ENCODE assay signal across 1 cellular context in genomic region chr2:215833531-215834162, GRCh38.
TF ChIP-seq lines count a peak whose summit lies in the region.

No MANE protein-coding gene starts in this region.

TF ChIP-seq in HepG2, 621 proteins besides CTCF, POLR2A, EP300 and RAD21 (continued from another document and continues in another):
- TF ChIP-seq, protein P1, sequence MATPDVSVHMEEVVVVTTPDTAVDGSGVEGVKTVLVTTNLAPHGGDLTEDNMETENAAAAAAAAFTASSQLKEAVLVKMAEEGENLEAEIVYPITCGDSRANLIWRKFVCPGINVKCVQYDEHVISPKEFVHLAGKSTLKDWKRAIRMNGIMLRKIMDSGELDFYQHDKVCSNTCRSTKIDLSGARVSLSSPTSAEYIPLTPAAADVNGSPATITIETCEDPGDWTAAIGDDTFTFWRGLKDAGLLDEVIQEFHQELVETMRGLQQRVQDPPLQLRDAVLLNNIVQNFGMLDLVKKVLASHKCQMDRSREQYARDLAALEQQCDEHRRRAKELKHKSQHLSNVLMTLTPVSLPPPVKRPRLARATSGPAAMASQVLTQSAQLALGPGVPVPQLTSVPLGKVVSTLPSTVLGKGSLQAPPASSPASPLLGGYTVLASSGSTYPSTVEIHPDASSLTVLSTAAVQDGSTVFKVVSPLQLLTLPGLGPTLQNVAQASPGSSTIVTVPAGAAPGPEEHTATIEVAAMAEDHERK (CRISPR knock-in tag; IDR thresholded peaks at IDR 0.05; ENCODE audit: low read depth) = no peak
- no peak for TF ChIP-seq ZNF7 (CRISPR knock-in tag; IDR thresholded peaks at IDR 0.05)
- TF ChIP-seq ZNF678 (CRISPR knock-in tag; IDR thresholded peaks at IDR 0.05) = no peak
- no peak for TF ChIP-seq ZNF703 (CRISPR knock-in tag; IDR thresholded peaks at IDR 0.05; ENCODE audit: borderline replicate concordance)
- TF ChIP-seq MAF1 (CRISPR knock-in tag; IDR thresholded peaks at IDR 0.05; ENCODE audit: borderline replicate concordance) = no peak
- TF ChIP-seq SIN3A (IDR thresholded peaks at IDR 0.05; ENCODE audit: borderline replicate concordance, low read depth, low read length) = no peak
- no peak for TF ChIP-seq RNF2 (conservative IDR thresholded peaks at IDR 0.05; ENCODE audit: low read depth)
- TF ChIP-seq ZMYM2 (CRISPR knock-in tag; IDR thresholded peaks at IDR 0.05) = peak; percentile 67
- no peak for TF ChIP-seq NFE2L1 (CRISPR knock-in tag; IDR thresholded peaks at IDR 0.05; ENCODE audit: borderline replicate concordance)
- no peak for TF ChIP-seq ZNF343 (CRISPR knock-in tag; IDR thresholded peaks at IDR 0.05)
- TF ChIP-seq, protein P2, sequence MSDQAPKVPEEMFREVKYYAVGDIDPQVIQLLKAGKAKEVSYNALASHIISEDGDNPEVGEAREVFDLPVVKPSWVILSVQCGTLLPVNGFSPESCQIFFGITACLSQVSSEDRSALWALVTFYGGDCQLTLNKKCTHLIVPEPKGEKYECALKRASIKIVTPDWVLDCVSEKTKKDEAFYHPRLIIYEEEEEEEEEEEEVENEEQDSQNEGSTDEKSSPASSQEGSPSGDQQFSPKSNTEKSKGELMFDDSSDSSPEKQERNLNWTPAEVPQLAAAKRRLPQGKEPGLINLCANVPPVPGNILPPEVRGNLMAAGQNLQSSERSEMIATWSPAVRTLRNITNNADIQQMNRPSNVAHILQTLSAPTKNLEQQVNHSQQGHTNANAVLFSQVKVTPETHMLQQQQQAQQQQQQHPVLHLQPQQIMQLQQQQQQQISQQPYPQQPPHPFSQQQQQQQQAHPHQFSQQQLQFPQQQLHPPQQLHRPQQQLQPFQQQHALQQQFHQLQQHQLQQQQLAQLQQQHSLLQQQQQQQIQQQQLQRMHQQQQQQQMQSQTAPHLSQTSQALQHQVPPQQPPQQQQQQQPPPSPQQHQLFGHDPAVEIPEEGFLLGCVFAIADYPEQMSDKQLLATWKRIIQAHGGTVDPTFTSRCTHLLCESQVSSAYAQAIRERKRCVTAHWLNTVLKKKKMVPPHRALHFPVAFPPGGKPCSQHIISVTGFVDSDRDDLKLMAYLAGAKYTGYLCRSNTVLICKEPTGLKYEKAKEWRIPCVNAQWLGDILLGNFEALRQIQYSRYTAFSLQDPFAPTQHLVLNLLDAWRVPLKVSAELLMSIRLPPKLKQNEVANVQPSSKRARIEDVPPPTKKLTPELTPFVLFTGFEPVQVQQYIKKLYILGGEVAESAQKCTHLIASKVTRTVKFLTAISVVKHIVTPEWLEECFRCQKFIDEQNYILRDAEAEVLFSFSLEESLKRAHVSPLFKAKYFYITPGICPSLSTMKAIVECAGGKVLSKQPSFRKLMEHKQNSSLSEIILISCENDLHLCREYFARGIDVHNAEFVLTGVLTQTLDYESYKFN (CRISPR knock-in tag; conservative IDR thresholded peaks at IDR 0.05) = peak; percentile 97
- TF ChIP-seq ZNF30 (CRISPR knock-in tag; IDR thresholded peaks at IDR 0.05) = no peak
- TF ChIP-seq PHF8 (CRISPR knock-in tag; IDR thresholded peaks at IDR 0.05) = peak; percentile 46; the same call in 1 of the 2 replicates
- TF ChIP-seq POLR2AphosphoS5 (IDR thresholded peaks at IDR 0.05; ENCODE audit: low read depth, low read length) = peak; percentile 73
- no peak for TF ChIP-seq ZFP36L2 (CRISPR knock-in tag; IDR thresholded peaks at IDR 0.05)
- TF ChIP-seq, protein P3, sequence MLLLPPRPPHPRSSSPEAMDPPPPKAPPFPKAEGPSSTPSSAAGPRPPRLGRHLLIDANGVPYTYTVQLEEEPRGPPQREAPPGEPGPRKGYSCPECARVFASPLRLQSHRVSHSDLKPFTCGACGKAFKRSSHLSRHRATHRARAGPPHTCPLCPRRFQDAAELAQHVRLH (CRISPR knock-in tag; IDR thresholded peaks at IDR 0.05; ENCODE audit: borderline replicate concordance, low read depth) = peak; percentile 60; the same call in 1 of the 2 replicates
- TF ChIP-seq PAWR (CRISPR knock-in tag; IDR thresholded peaks at IDR 0.05; ENCODE audit: borderline replicate concordance) = no peak
- TF ChIP-seq FIP1L1 (IDR thresholded peaks at IDR 0.05; ENCODE audit: borderline replicate concordance, insufficient read depth, low read depth, low read length) = no peak
- TF ChIP-seq, protein P4, sequence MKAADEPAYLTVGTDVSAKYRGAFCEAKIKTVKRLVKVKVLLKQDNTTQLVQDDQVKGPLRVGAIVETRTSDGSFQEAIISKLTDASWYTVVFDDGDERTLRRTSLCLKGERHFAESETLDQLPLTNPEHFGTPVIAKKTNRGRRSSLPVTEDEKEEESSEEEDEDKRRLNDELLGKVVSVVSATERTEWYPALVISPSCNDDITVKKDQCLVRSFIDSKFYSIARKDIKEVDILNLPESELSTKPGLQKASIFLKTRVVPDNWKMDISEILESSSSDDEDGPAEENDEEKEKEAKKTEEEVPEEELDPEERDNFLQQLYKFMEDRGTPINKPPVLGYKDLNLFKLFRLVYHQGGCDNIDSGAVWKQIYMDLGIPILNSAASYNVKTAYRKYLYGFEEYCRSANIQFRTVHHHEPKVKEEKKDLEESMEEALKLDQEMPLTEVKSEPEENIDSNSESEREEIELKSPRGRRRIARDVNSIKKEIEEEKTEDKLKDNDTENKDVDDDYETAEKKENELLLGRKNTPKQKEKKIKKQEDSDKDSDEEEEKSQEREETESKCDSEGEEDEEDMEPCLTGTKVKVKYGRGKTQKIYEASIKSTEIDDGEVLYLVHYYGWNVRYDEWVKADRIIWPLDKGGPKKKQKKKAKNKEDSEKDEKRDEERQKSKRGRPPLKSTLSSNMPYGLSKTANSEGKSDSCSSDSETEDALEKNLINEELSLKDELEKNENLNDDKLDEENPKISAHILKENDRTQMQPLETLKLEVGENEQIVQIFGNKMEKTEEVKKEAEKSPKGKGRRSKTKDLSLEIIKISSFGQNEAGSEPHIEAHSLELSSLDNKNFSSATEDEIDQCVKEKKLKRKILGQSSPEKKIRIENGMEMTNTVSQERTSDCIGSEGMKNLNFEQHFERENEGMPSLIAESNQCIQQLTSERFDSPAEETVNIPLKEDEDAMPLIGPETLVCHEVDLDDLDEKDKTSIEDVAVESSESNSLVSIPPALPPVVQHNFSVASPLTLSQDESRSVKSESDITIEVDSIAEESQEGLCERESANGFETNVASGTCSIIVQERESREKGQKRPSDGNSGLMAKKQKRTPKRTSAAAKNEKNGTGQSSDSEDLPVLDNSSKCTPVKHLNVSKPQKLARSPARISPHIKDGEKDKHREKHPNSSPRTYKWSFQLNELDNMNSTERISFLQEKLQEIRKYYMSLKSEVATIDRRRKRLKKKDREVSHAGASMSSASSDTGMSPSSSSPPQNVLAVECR (CRISPR knock-in tag; IDR thresholded peaks at IDR 0.05; ENCODE audit: borderline replicate concordance) = no peak; the same call in 1 of the 2 replicates
- TF ChIP-seq CCAR2 (optimal IDR thresholded peaks at IDR 0.05; ENCODE audit: low read depth, low read length) = no peak
- TF ChIP-seq CREM (IDR thresholded peaks at IDR 0.05) = peak; percentile 86
- no peak for TF ChIP-seq CREM (CRISPR knock-in tag; IDR thresholded peaks at IDR 0.05)
- TF ChIP-seq ZNF354B (CRISPR knock-in tag; IDR thresholded peaks at IDR 0.05) = no peak
- 0 out of 2 replicates have a peak, but pooled peaks have one; percentile 21 for TF ChIP-seq ZNF337 (CRISPR knock-in tag; IDR thresholded peaks at IDR 0.05; ENCODE audit: borderline replicate concordance, low read depth)
- no peak for TF ChIP-seq ZFP62 (CRISPR knock-in tag; IDR thresholded peaks at IDR 0.05)
- TF ChIP-seq RXRB (CRISPR knock-in tag; IDR thresholded peaks at IDR 0.05; ENCODE audit: borderline replicate concordance) = peak; percentile 99
- no peak for TF ChIP-seq ZHX2 (IDR thresholded peaks at IDR 0.05; ENCODE audit: low read depth)
- TF ChIP-seq ZHX2 (CRISPR knock-in tag; IDR thresholded peaks at IDR 0.05; ENCODE audit: borderline replicate concordance) = no peak
- no peak for TF ChIP-seq ZNF484 (CRISPR knock-in tag; IDR thresholded peaks at IDR 0.05; ENCODE audit: borderline replicate concordance, low read depth)
- no peak for TF ChIP-seq GRHL1 (CRISPR knock-in tag; conservative IDR thresholded peaks at IDR 0.05)
- peak; percentile 78; the same call in 1 of the 2 replicates for TF ChIP-seq KMT2B (CRISPR knock-in tag; IDR thresholded peaks at IDR 0.05)
- TF ChIP-seq, protein P5, sequence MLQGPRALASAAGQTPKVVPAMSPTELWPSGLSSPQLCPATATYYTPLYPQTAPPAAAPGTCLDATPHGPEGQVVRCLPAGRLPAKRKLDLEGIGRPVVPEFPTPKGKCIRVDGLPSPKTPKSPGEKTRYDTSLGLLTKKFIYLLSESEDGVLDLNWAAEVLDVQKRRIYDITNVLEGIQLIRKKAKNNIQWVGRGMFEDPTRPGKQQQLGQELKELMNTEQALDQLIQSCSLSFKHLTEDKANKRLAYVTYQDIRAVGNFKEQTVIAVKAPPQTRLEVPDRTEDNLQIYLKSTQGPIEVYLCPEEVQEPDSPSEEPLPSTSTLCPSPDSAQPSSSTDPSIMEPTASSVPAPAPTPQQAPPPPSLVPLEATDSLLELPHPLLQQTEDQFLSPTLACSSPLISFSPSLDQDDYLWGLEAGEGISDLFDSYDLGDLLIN (CRISPR knock-in tag; IDR thresholded peaks at IDR 0.05; ENCODE audit: borderline replicate concordance) = no peak
- no peak for TF ChIP-seq MTERF4 (CRISPR knock-in tag; IDR thresholded peaks at IDR 0.05)
- no peak for TF ChIP-seq XBP1 (CRISPR knock-in tag; IDR thresholded peaks at IDR 0.05)
- TF ChIP-seq MAFG (CRISPR knock-in tag; IDR thresholded peaks at IDR 0.05) = no peak
